8 cellular contexts compared by ENCODE assay signal in genomic region chr19:38929929-38930775, GRCh38. TPM values are rescaled to one million over a fixed set of nuclear protein-coding genes. Genes with fewer than 3 reads are reported as not detected.
DNase-seq lines count a peak whose midpoint lies in the region; ATAC-seq and TF ChIP-seq lines count a peak whose summit lies in the region.

Gene SARS2 (minus strand): TSS chr19:38930763. CDS start chr19:38930736, 27 bp downstream.

- peaks cover 13 to 57% (median 32%) of the 10 kb centered on the region in 4 donors for H3K4me1 Mint-ChIP-seq in CD4-positive, alpha-beta memory T cell
- H3K4me1 Mint-ChIP-seq in activated CD4-positive, alpha-beta memory T cell treated with anti-CD3 and anti-CD28 coated beads, Interleukin-2, amount 10 ng/mL, durations not matched to agents 7 days and 5 days, result peaks cover 55% of the 10 kb centered on the region

- H3K9me3 Mint-ChIP-seq in CD4-positive, alpha-beta memory T cell, result peaks cover 0 to 6% (median 2%) of the 10 kb centered on the region in 8 donors
- no peaks in the 10 kb centered on the region for H3K9me3 Mint-ChIP-seq in activated CD4-positive, alpha-beta memory T cell treated with anti-CD3 and anti-CD28 coated beads, Interleukin-2, amount 10 ng/mL, durations not matched to agents 7 days and 5 days

- POLR2A ChIA-PET in CD4-positive, alpha-beta memory T cell (lab: Charles Lee; ENCODE audit: partially characterized antibody), result interaction anchor here (0.7 to 3.0 kb wide), 22 partner anchors 30 to 594 kb away, joined by 3 to 28 read pairs (median 8); partner anchors contain the start of genes CAPN12, ECH1, EIF3K and FAM98C
- POLR2A ChIA-PET in activated CD4-positive, alpha-beta memory T cell treated with anti-CD3 and anti-CD28 coated beads, Interleukin-2, amount 10 ng/mL, durations not matched to agents 7 days and 5 days (lab: Charles Lee), result interaction anchor here (0.6 to 2.9 kb wide), 22 partner anchors 10 to 849 kb away, joined by 3 to 22 read pairs (median 4); partner anchors contain the start of genes ACTN4, EIF3K, FAM98C and GMFG

- ATAC-seq in GM19463 (IDR thresholded peaks at IDR 0.05; ENCODE audit: unreplicated experiment), result peak; percentile 65

- no peak for TF ChIP-seq POLR2A in lower leg skin (IDR thresholded peaks at IDR 0.05)

- peak within 1 kb of the TSS; percentile 93 for H3K27ac ChIP-seq in CD4-positive, alpha-beta memory T cell (ENCODE audit: low read depth, low read length)
- H3K27ac ChIP-seq in HL-60 (replicated peaks) (peak within 1 kb of the TSS; percentile 95), duodenal mucosa (ENCODE audit: low read depth, low read length) (peak within 1 kb of the TSS; percentile 92)

- TF ChIP-seq CTCF in HL-60 (IDR thresholded peaks at IDR 0.05; ENCODE audit: insufficient read depth, low read length), result peak; percentile 93
- TF ChIP-seq CTCF in lower leg skin (IDR thresholded peaks at IDR 0.05), result peak in 1 of 3 donors; percentile 96

- H3K36me3 ChIP-seq in CD4-positive, alpha-beta memory T cell (ENCODE audit: insufficient read depth, low read length), result peaks cover 19% of the 10 kb centered on the region
- H3K36me3 ChIP-seq in duodenal mucosa (ENCODE audit: control insufficient read depth in 1 of 2, insufficient read depth in 2 of 2, low read length in 2 of 2), result peaks cover 6 to 24% of the 10 kb centered on the region in 2 donors

- H3K9ac ChIP-seq in duodenal mucosa (ENCODE audit: low read depth in 1 of 2, low read length in 2 of 2), result peak within 1 kb of the TSS; percentile 94

- peak within 1 kb of the TSS; percentile 98 to 100 (median 100) for H3K27ac Mint-ChIP-seq in CD4-positive, alpha-beta memory T cell
- peak within 1 kb of the TSS; percentile 92 for H3K27ac Mint-ChIP-seq in activated CD4-positive, alpha-beta memory T cell treated with anti-CD3 and anti-CD28 coated beads, Interleukin-2, amount 10 ng/mL, durations not matched to agents 7 days and 5 days

- CTCF ChIA-PET in CD4-positive, alpha-beta memory T cell (lab: Charles Lee; ENCODE audit: partially characterized antibody), result interaction anchor here (0.7 to 4.3 kb wide), 46 partner anchors 10 to 556 kb away, joined by 3 to 47 read pairs (median 6); partner anchors contain the start of genes ACTN4, ECH1, EIF3K and FAM98C
- CTCF ChIA-PET in activated CD4-positive, alpha-beta memory T cell treated with anti-CD3 and anti-CD28 coated beads, Interleukin-2, amount 10 ng/mL, durations not matched to agents 7 days and 5 days (lab: Charles Lee), result interaction anchor here (0.5 to 4.6 kb wide), 71 partner anchors 8 to 1040 kb away, joined by 3 to 62 read pairs (median 5); partner anchors contain the start of genes ACTN4, CAPN12, ECH1 and EIF3K

- WGBS in lower leg skin, 2 donors, result 2% methylated on average over 41 to 49 of the region's 49 CpGs

- H3K27me3 ChIP-seq in CD4-positive, alpha-beta memory T cell (ENCODE audit: insufficient read depth, low read length), result no peaks in the 10 kb centered on the region
- no peaks in the 10 kb centered on the region for H3K27me3 ChIP-seq in HL-60 (ENCODE audit: insufficient read depth, poor library complexity, severe bottlenecking)
- no peaks in the 10 kb centered on the region for H3K27me3 ChIP-seq in duodenal mucosa (ENCODE audit: control insufficient read depth in 1 of 2, insufficient read depth in 2 of 2, low read length in 2 of 2)

- intact Hi-C loops in CD4-positive, alpha-beta memory T cell (cut with micrococcal nuclease), result loop anchor here (1.0 to 5.0 kb wide), 10 partner anchors 31 to 1023 kb away; partner anchors contain the start of genes FAM98C, NFKBIB, SIPA1L3 and SIRT2
- intact Hi-C loops in lower leg skin (cut with DNase I; ENCODE audit: low total_unique reads), result loop anchor here (10.0 kb wide), 1 partner anchor 205 kb away; no protein-coding TSS in a partner anchor

- no peaks in the 10 kb centered on the region for H3K9me3 ChIP-seq in CD4-positive, alpha-beta memory T cell (ENCODE audit: control insufficient read depth in 1 of 2, low read length in 2 of 2)
- H3K9me3 ChIP-seq in duodenal mucosa (ENCODE audit: control insufficient read depth in 1 of 2, low read length in 2 of 2), result peaks cover 0 to 4% of the 10 kb centered on the region in 2 donors

- H3K27me3 Mint-ChIP-seq in CD4-positive, alpha-beta memory T cell, result no peaks in the 10 kb centered on the region
- no peaks in the 10 kb centered on the region for H3K27me3 Mint-ChIP-seq in activated CD4-positive, alpha-beta memory T cell treated with anti-CD3 and anti-CD28 coated beads, Interleukin-2, amount 10 ng/mL, durations not matched to agents 7 days and 5 days

- peaks cover 40% of the 10 kb centered on the region for H3K4me1 ChIP-seq in CD4-positive, alpha-beta memory T cell (ENCODE audit: insufficient read depth, low read length)
- peaks cover 11 to 17% of the 10 kb centered on the region in 2 donors for H3K4me1 ChIP-seq in duodenal mucosa (ENCODE audit: control insufficient read depth in 1 of 2, insufficient read depth in 2 of 2, low read length in 2 of 2)

- peak; percentile 92 to 99 (median 97) for DNase-seq in CD4-positive, alpha-beta memory T cell
- peak; percentile 92 to 93 for DNase-seq in HL-60 (ENCODE audit: low read depth in 1 of 2, low spot score in 1 of 2)
- peak; percentile 87 for DNase-seq in NCI-H82 treated with DMSO at 0.1 percent for 48 hours (lab: John Stamatoyannopoulos, UW; ENCODE audit: unreplicated experiment)
- DNase-seq in activated CD4-positive, alpha-beta memory T cell treated with anti-CD3 and anti-CD28 coated beads, Interleukin-2, amount 10 ng/mL, durations not matched to agents 7 days and 5 days, result peak; percentile 94
- DNase-seq in lower leg skin (ENCODE audit: low spot score in 2 of 2), result peak; percentile 88 to 98
- peak; percentile 88 to 90 for DNase-seq in stimulated activated CD4-positive, alpha-beta T cell treated with anti-CD3 and anti-CD28 coated beads, Interleukin-4, amount 100 ng/mL, for 4 hours

- peak within 1 kb of the TSS; percentile 94 to 99 (median 98) for H3K4me3 Mint-ChIP-seq in CD4-positive, alpha-beta memory T cell
- peak within 1 kb of the TSS; percentile 93 for H3K4me3 Mint-ChIP-seq in activated CD4-positive, alpha-beta memory T cell treated with anti-CD3 and anti-CD28 coated beads, Interleukin-2, amount 10 ng/mL, durations not matched to agents 7 days and 5 days

- H3K4me3 ChIP-seq in CD4-positive, alpha-beta memory T cell (ENCODE audit: low read length in 2 of 2), result peak within 1 kb of the TSS; percentile 85 to 87
- H3K4me3 ChIP-seq in HL-60 (replicated peaks; ENCODE audit: insufficient read depth, low read length), result peak within 1 kb of the TSS; percentile 68
- peak within 1 kb of the TSS; percentile 95 to 99 for H3K4me3 ChIP-seq in duodenal mucosa (ENCODE audit: low read depth in 1 of 2, low read length in 2 of 2)
- peak within 1 kb of the TSS; percentile 66 for H3K4me3 ChIP-seq in lower leg skin (ENCODE audit: low read depth, poor library complexity, severe bottlenecking)

- peaks cover 21 to 24% of the 10 kb centered on the region in 2 donors for H3K36me3 Mint-ChIP-seq in CD4-positive, alpha-beta memory T cell
- peaks cover 28% of the 10 kb centered on the region for H3K36me3 Mint-ChIP-seq in activated CD4-positive, alpha-beta memory T cell treated with anti-CD3 and anti-CD28 coated beads, Interleukin-2, amount 10 ng/mL, durations not matched to agents 7 days and 5 days (ENCODE audit: low read depth)

RNA-seq across cellular contexts. Expression of gene SARS2, which starts in this region (rescaled TPM):
- total RNA-seq in CD4-positive, alpha-beta memory T cell, result 10 to 100 TPM; 17.0 to 20.2 TPM
- polyA plus RNA-seq in CD4-positive, alpha-beta memory T cell, result 10 to 100 TPM in 1 of 2 donors, 1 to 10 TPM in 1; 9.6 to 14.0 TPM
- 10 to 100 TPM; 28.4 to 32.7 TPM for total RNA-seq in activated CD4-positive, alpha-beta memory T cell treated with anti-CD3 and anti-CD28 coated beads, Interleukin-2, amount 10 ng/mL, durations not matched to agents 7 days and 5 days
- total RNA-seq in lower leg skin, result 10 to 100 TPM; 11.7 to 23.3 (median 20.0) TPM

Comparison
In these comparisons a context has a peak if more than half of its experiments do, and no peak if none do; other contexts are left out.
1. Peak in every context shown above with its lines: DNase-seq, ATAC-seq, H3K4me3 ChIP-seq and H3K27ac ChIP-seq.